12 cellular contexts compared by ENCODE assay signal in genomic region chr6:53862517-53863457, GRCh38.
DNase-seq lines count a peak whose midpoint lies in the region; ATAC-seq, FAIRE-seq and TF ChIP-seq lines count a peak whose summit lies in the region.
"Had no signal": no experiment of that assay in that cellular context is flagged by ENCODE, and none has a peak within 500 bp of the region (broad histone marks: within the 10 kb centered on the region; RNA-seq: fewer than 3 reads in every experiment).

No MANE protein-coding gene starts in this region.

- no peak overlapping the region for H3K4me2 ChIP-seq in HepG2 (ENCODE audit: low read depth, low read length)

- no peak overlapping the region for H3K4me3 Mint-ChIP-seq in activated T-helper 17 cell treated with anti-CD3 and anti-CD28 coated beads, Interleukin-2, amount 50 U/mL, for 72 hours
- no peak overlapping the region for H3K4me3 Mint-ChIP-seq in T-helper 2 cell treated with Interferon-gamma antibody and Interleukin-4, amounts not matched to agents 5 μg/mL and 100 μg/mL, for 36 hours
- H3K4me3 Mint-ChIP-seq in stimulated activated naive CD8-positive, alpha-beta T cell treated with anti-CD3 and anti-CD28 coated beads, Interleukin-15, amount 100 ng/mL, for 72 hours = no peak overlapping the region
- H3K4me3 Mint-ChIP-seq: activated T-cell treated with anti-CD3 and anti-CD28 coated beads, Interleukin-2, amount 50 U/mL, for 72 hours; nephron progenitor cell; T-helper 17 cell had no signal

- in situ Hi-C loops in HepG2 (cut with HindIII; ENCODE audit: extremely low pct_ligation_motif_present, low pct_unique_long_range_greater_than_20kb) = no loop called here

- H3K27me3 ChIP-seq in HepG2 (ENCODE audit: control insufficient read depth in 1 of 2, insufficient read depth in 2 of 2, low read length in 2 of 2) = no peaks in the 10 kb centered on the region
- no peaks in the 10 kb centered on the region for H3K27me3 ChIP-seq in right lobe of liver
- H3K27me3 ChIP-seq in dorsolateral prefrontal cortex = no peaks in the 10 kb centered on the region
- H3K27me3 ChIP-seq in muscle layer of duodenum (ENCODE audit: low read depth, low read length) = no peaks in the 10 kb centered on the region
- H3K27me3 ChIP-seq in Peyer's patch = no peaks in the 10 kb centered on the region

- no peak overlapping the region for H2AFZ ChIP-seq in HepG2 (ENCODE audit: low read length)

- H4K20me1 ChIP-seq in HepG2 (ENCODE audit: insufficient read depth, low read length) = no peaks in the 10 kb centered on the region; the same call in 1 of the 2 replicates

- TF ChIP-seq POLR2A in HepG2 (IDR thresholded peaks at IDR 0.05; ENCODE audit: insufficient read depth in 1 of 2, low read depth in 2 of 2, low read length in 2 of 2) (no peak), right lobe of liver (IDR thresholded peaks at IDR 0.05) (no peak), Peyer's patch (IDR thresholded peaks at IDR 0.05) (no peak)

- no peaks in the 10 kb centered on the region for H3K27me3 Mint-ChIP-seq in activated T-helper 17 cell treated with anti-CD3 and anti-CD28 coated beads, Interleukin-2, amount 50 U/mL, for 72 hours
- no peaks in the 10 kb centered on the region for H3K27me3 Mint-ChIP-seq in T-helper 2 cell treated with Interferon-gamma antibody and Interleukin-4, amounts not matched to agents 5 μg/mL and 100 μg/mL, for 36 hours (ENCODE audit: low read depth)
- H3K27me3 Mint-ChIP-seq in stimulated activated naive CD8-positive, alpha-beta T cell treated with anti-CD3 and anti-CD28 coated beads, Interleukin-15, amount 100 ng/mL, for 72 hours = no peaks in the 10 kb centered on the region
- H3K27me3 Mint-ChIP-seq: T-helper 17 cell had no signal

- H3K4me3 ChIP-seq in HepG2 (replicated peaks in 1 of 3; ENCODE audit: insufficient read depth in 1 of 3, low read depth in 2 of 3, low read length in 3 of 3) = no peak overlapping the region
- no peak overlapping the region for H3K4me3 ChIP-seq in right lobe of liver
- peak overlapping the region in 17 of 59 donors; percentile 1 to 30 (median 12) for H3K4me3 ChIP-seq in dorsolateral prefrontal cortex
- H3K4me3 ChIP-seq in muscle layer of duodenum (ENCODE audit: low read depth in 1 of 2, low read length in 2 of 2) = no peak overlapping the region
- no peak overlapping the region for H3K4me3 ChIP-seq in Peyer's patch

- no peak overlapping the region for H3K27ac Mint-ChIP-seq in activated T-helper 17 cell treated with anti-CD3 and anti-CD28 coated beads, Interleukin-2, amount 50 U/mL, for 72 hours
- no peak overlapping the region for H3K27ac Mint-ChIP-seq in T-helper 2 cell treated with Interferon-gamma antibody and Interleukin-4, amounts not matched to agents 5 μg/mL and 100 μg/mL, for 36 hours
- no peak overlapping the region for H3K27ac Mint-ChIP-seq in stimulated activated naive CD8-positive, alpha-beta T cell treated with anti-CD3 and anti-CD28 coated beads, Interleukin-15, amount 100 ng/mL, for 72 hours
- H3K27ac Mint-ChIP-seq: activated T-cell treated with anti-CD3 and anti-CD28 coated beads, Interleukin-2, amount 50 U/mL, for 72 hours; T-helper 17 cell had no signal

- no peak for FAIRE-seq in HepG2 (lab: Jason Lieb, UNC)

- CTCF ChIA-PET in HepG2 (lab: Yijun Ruan, JAX; ENCODE audit: low intra/inter-chr PET ratio, low total read pairs) = no interaction called here

- H3K4me1 ChIP-seq in HepG2 (ENCODE audit: insufficient read depth, low read length) (peaks cover under 1% of the 10 kb centered on the region; the same call in 1 of the 2 replicates), right lobe of liver (no peaks in the 10 kb centered on the region), muscle layer of duodenum (ENCODE audit: control insufficient read depth in 1 of 2, insufficient read depth in 2 of 2, low read length in 2 of 2) (peaks cover 5 to 9% of the 10 kb centered on the region in 2 donors), Peyer's patch (no peaks in the 10 kb centered on the region)

- 90% methylated on average over 9 of the region's 9 CpGs for WGBS in HepG2 (ENCODE audit: low lambda C conversion rate)
- 67% methylated on average over 9 of the region's 9 CpGs for WGBS in right lobe of liver (ENCODE audit: insufficient coverage, low coverage, low lambda C conversion rate, missing lambda C conversion rate)

- H3K36me3 ChIP-seq in HepG2 (replicated peaks in 1 of 2; ENCODE audit: control insufficient read depth in 1 of 2, insufficient read depth in 2 of 2, low read length in 2 of 2) (peaks cover 1 to 3% of the 10 kb centered on the region in 2 experiments; a peak in 1 of 5 replicates), right lobe of liver (no peaks in the 10 kb centered on the region), muscle layer of duodenum (ENCODE audit: control insufficient read depth in 1 of 2, insufficient read depth in 2 of 2, low read length in 2 of 2) (no peaks in the 10 kb centered on the region), Peyer's patch (no peaks in the 10 kb centered on the region)

- POLR2A ChIA-PET in HepG2 (lab: Yijun Ruan, JAX) = interaction anchor here (1.1 kb wide), 1 partner anchor 68 kb away, joined by 5 read pairs; the partner anchor contains the start of gene LRRC1

- DNase-seq in HepG2 (ENCODE audit: low spot score) (no peak), right lobe of liver (no peak), dorsolateral prefrontal cortex (peak in 7 of 10 donors; percentile 33 to 82 (median 61)), Peyer's patch (no peak)
- DNase-seq in T-helper 2 cell treated with Interferon-gamma antibody and Interleukin-4, amounts not matched to agents 5 μg/mL and 100 μg/mL, for 36 hours (ENCODE audit: low spot score) = no peak
- no peak for DNase-seq in stimulated activated naive CD8-positive, alpha-beta T cell treated with anti-CD3 and anti-CD28 coated beads, Interleukin-15, amount 100 ng/mL, for 72 hours
- DNase-seq: activated T-cell treated with anti-CD3 and anti-CD28 coated beads, Interleukin-2, amount 50 U/mL, for 72 hours; AML-193; nephron progenitor cell; T-helper 17 cell had no signal

- H3K9ac ChIP-seq in HepG2 (ENCODE audit: insufficient read depth, low read depth, low read length) = no peak overlapping the region

- intact Hi-C loops in HepG2 (cut with micrococcal nuclease; ENCODE audit: unreplicated experiment) (no loop called here), right lobe of liver (cut with DNase I) (no loop called here), dorsolateral prefrontal cortex (cut with DNase I) (loop anchor here (2.0 to 10.0 kb wide), 4 partner anchors 45 to 95 kb away; partner anchors contain the start of gene LRRC1 (in 2 of the 2))

- H3K9me3 Mint-ChIP-seq in activated T-helper 17 cell treated with anti-CD3 and anti-CD28 coated beads, Interleukin-2, amount 50 U/mL, for 72 hours = no peaks in the 10 kb centered on the region
- no peaks in the 10 kb centered on the region for H3K9me3 Mint-ChIP-seq in T-helper 2 cell treated with Interferon-gamma antibody and Interleukin-4, amounts not matched to agents 5 μg/mL and 100 μg/mL, for 36 hours
- H3K9me3 Mint-ChIP-seq in stimulated activated naive CD8-positive, alpha-beta T cell treated with anti-CD3 and anti-CD28 coated beads, Interleukin-15, amount 100 ng/mL, for 72 hours = no peaks in the 10 kb centered on the region
- H3K9me3 Mint-ChIP-seq: activated T-cell treated with anti-CD3 and anti-CD28 coated beads, Interleukin-2, amount 50 U/mL, for 72 hours; nephron progenitor cell had no signal

- peaks cover 13% of the 10 kb centered on the region for H3K79me2 ChIP-seq in HepG2 (ENCODE audit: insufficient read depth, low read length)

- H3K27ac ChIP-seq in HepG2 (ENCODE audit: extremely low read length, insufficient read depth, low read length) (no peak overlapping the region), right lobe of liver (no peak overlapping the region), dorsolateral prefrontal cortex (peak overlapping the region in 58 of 59 donors; percentile 31 to 93 (median 81)), muscle layer of duodenum (ENCODE audit: low read length) (peak overlapping the region; percentile 42), Peyer's patch (no peak overlapping the region)

- H3K36me3 Mint-ChIP-seq in activated T-helper 17 cell treated with anti-CD3 and anti-CD28 coated beads, Interleukin-2, amount 50 U/mL, for 72 hours (ENCODE audit: low read depth) = no peaks in the 10 kb centered on the region
- no peaks in the 10 kb centered on the region for H3K36me3 Mint-ChIP-seq in T-helper 2 cell treated with Interferon-gamma antibody and Interleukin-4, amounts not matched to agents 5 μg/mL and 100 μg/mL, for 36 hours (ENCODE audit: low read depth)

- no peak for TF ChIP-seq RAD21 in HepG2 (CRISPR knock-in tag; IDR thresholded peaks at IDR 0.05)

- ATAC-seq in HepG2 (peak; percentile 59), right lobe of liver (no peak)
- no peak for ATAC-seq in activated T-helper 17 cell treated with anti-CD3 and anti-CD28 coated beads, Interleukin-2, amount 50 U/mL, for 72 hours (replicated peaks)
- no peak for ATAC-seq in stimulated activated naive CD8-positive, alpha-beta T cell treated with anti-CD3 and anti-CD28 coated beads, Interleukin-15, amount 100 ng/mL, for 72 hours
- ATAC-seq: activated T-cell treated with anti-CD3 and anti-CD28 coated beads, Interleukin-2, amount 50 U/mL, for 72 hours; T-helper 17 cell had no signal

- H3K9me3 ChIP-seq in HepG2 (ENCODE audit: low read length) = no peaks in the 10 kb centered on the region
- no peaks in the 10 kb centered on the region for H3K9me3 ChIP-seq in right lobe of liver
- H3K9me3 ChIP-seq in muscle layer of duodenum (ENCODE audit: control insufficient read depth in 1 of 2, low read length in 2 of 2) = no peaks in the 10 kb centered on the region
- H3K9me3 ChIP-seq in Peyer's patch = no peaks in the 10 kb centered on the region

- BruUV-seq in HepG2 (replicated peaks; lab: Mats Ljungman, UMichigan) = no TSS peak

- TF ChIP-seq CTCF in HepG2 (CRISPR knock-in tag; IDR thresholded peaks at IDR 0.05) = no peak
- TF ChIP-seq CTCF in right lobe of liver (IDR thresholded peaks at IDR 0.05) = no peak
- TF ChIP-seq CTCF in dorsolateral prefrontal cortex (IDR thresholded peaks at IDR 0.05 in 54 of 56, conservative IDR thresholded peaks at IDR 0.05 in 2 of 56; ENCODE audit: low read depth in 1 of 56, partially characterized antibody in 56 of 56) = peak in 11 of 56 donors; percentile 8 to 26 (median 20)
- no peak for TF ChIP-seq CTCF in Peyer's patch (IDR thresholded peaks at IDR 0.05)

- TF ChIP-seq EP300 in HepG2 (IDR thresholded peaks at IDR 0.05; ENCODE audit: low read depth in 2 of 2, low read length in 2 of 2) (no peak), HepG2 (CRISPR knock-in tag; IDR thresholded peaks at IDR 0.05; ENCODE audit: borderline replicate concordance) (no peak)

- no peaks in the 10 kb centered on the region for H3K4me1 Mint-ChIP-seq in activated T-helper 17 cell treated with anti-CD3 and anti-CD28 coated beads, Interleukin-2, amount 50 U/mL, for 72 hours
- H3K4me1 Mint-ChIP-seq in T-helper 2 cell treated with Interferon-gamma antibody and Interleukin-4, amounts not matched to agents 5 μg/mL and 100 μg/mL, for 36 hours (ENCODE audit: low read depth) = peaks cover 3% of the 10 kb centered on the region
- H3K4me1 Mint-ChIP-seq in stimulated activated naive CD8-positive, alpha-beta T cell treated with anti-CD3 and anti-CD28 coated beads, Interleukin-15, amount 100 ng/mL, for 72 hours = no peaks in the 10 kb centered on the region
- H3K4me1 Mint-ChIP-seq: nephron progenitor cell had no signal

TF ChIP-seq in HepG2, 621 proteins besides CTCF, POLR2A, EP300 and RAD21 (continues in another document):
- no peak for TF ChIP-seq CEBPG (CRISPR knock-in tag; IDR thresholded peaks at IDR 0.05)
- no peak for TF ChIP-seq NR2F2 (IDR thresholded peaks at IDR 0.05; ENCODE audit: borderline replicate concordance, low read depth)

Comparison
In these comparisons a context has a peak if more than half of its experiments do, and no peak if none do; other contexts are left out.
1. DNase-seq: peak in dorsolateral prefrontal cortex (7 of 10); none in HepG2 (single experiment), right lobe of liver (0 of 3), Peyer's patch (0 of 3), T-helper 2 cell treated with Interferon-gamma antibody and Interleukin-4, amounts not matched to agents 5 μg/mL and 100 μg/mL, for 36 hours (single experiment) and stimulated activated naive CD8-positive, alpha-beta T cell treated with anti-CD3 and anti-CD28 coated beads, Interleukin-15, amount 100 ng/mL, for 72 hours (0 of 2).
2. H3K27ac ChIP-seq: peak in dorsolateral prefrontal cortex (58 of 59) and muscle layer of duodenum (single experiment); none in HepG2 (single experiment), right lobe of liver (0 of 3) and Peyer's patch (0 of 4).
3. intact Hi-C loops: an anchor here in dorsolateral prefrontal cortex (2.0 to 10.0 kb wide); none called in HepG2 and right lobe of liver.